Comparison of ENCODE assay signal across 13 cellular contexts in genomic region chr1:181554465-181554864, GRCh38.
DNase-seq lines count a peak whose midpoint lies in the region; ATAC-seq and TF ChIP-seq lines count a peak whose summit lies in the region.
"Had no signal": no experiment of that assay in that cellular context is flagged by ENCODE, and none has a peak within 500 bp of the region (broad histone marks: within the 10 kb centered on the region; RNA-seq: fewer than 3 reads in every experiment).

No MANE protein-coding gene starts in this region.

- ATAC-seq in aorta (ENCODE audit: low FRiP score): no peak
- ATAC-seq: CD8-positive, alpha-beta T cell had no signal

- intact Hi-C loops in head of caudate nucleus (cut with DNase I) (loop anchor here (10.0 kb wide), 1 partner anchor 70 kb away; the partner anchor contains the start of gene CACNA1E), aorta (cut with DNase I) (no loop called here)
- intact Hi-C loops in activated naive CD4-positive, alpha-beta T cell treated with anti-CD3 and anti-CD28 coated beads for 36 hours (cut with micrococcal nuclease): no loop called here

- peak; percentile 20 for DNase-seq in NCI-H82 (lab: John Stamatoyannopoulos, UW)
- no peak for DNase-seq in NCI-H82 treated with DMSO at 0.1 percent for 48 hours (lab: John Stamatoyannopoulos, UW; ENCODE audit: unreplicated experiment)
- peak in 32 of 42 donors; percentile 19 to 84 (median 52) for DNase-seq in head of caudate nucleus
- DNase-seq in retinal pigment epithelial cell (ENCODE audit: low read depth): peak; percentile 4
- no peak for DNase-seq in activated CD4-positive, alpha-beta T cell treated with anti-CD3 and anti-CD28 coated beads, Interleukin-2, amount 50 U/mL, for 48 hours
- DNase-seq in activated naive CD4-positive, alpha-beta T cell treated with anti-CD3 and anti-CD28 coated beads for 36 hours: no peak
- no peak for DNase-seq in aorta
- DNase-seq: CD8-positive, alpha-beta T cell; COR-L47; GF-D8 had no signal

- 40 to 43% methylated on average over 4 of the region's 4 CpGs for WGBS in aorta, 2 donors

- peaks cover 1% of the 10 kb centered on the region for H3K9me3 ChIP-seq in aorta (ENCODE audit: control insufficient read depth, low read length)
- H3K9me3 ChIP-seq: HAP-1 had no signal

- H3K9me3 Mint-ChIP-seq in activated naive CD4-positive, alpha-beta T cell treated with anti-CD3 and anti-CD28 coated beads for 36 hours: no peaks in the 10 kb centered on the region
- H3K9me3 Mint-ChIP-seq: CD8-positive, alpha-beta T cell had no signal

- H3K4me3 ChIP-seq in retinal pigment epithelial cell (ENCODE audit: low read length) (no peak overlapping the region), aorta (ENCODE audit: low read length in 2 of 2) (no peak overlapping the region)
- H3K4me3 ChIP-seq: HAP-1 had no signal

- no peak for TF ChIP-seq CTCF in retinal pigment epithelial cell (conservative IDR thresholded peaks at IDR 0.05; ENCODE audit: low read depth, low read length)

- H3K4me1 Mint-ChIP-seq in activated naive CD4-positive, alpha-beta T cell treated with anti-CD3 and anti-CD28 coated beads for 36 hours (ENCODE audit: low read depth): no peaks in the 10 kb centered on the region
- H3K4me1 Mint-ChIP-seq: CD14-positive monocyte had no signal

- CTCF ChIA-PET in activated naive CD4-positive, alpha-beta T cell treated with anti-CD3 and anti-CD28 coated beads for 36 hours (lab: Charles Lee): no interaction called here

- H3K27me3 ChIP-seq in aorta (ENCODE audit: control insufficient read depth in 1 of 2, insufficient read depth in 2 of 2, low read length in 1 of 2): peaks cover 0 to 1% of the 10 kb centered on the region in 2 donors

- peaks cover 11% of the 10 kb centered on the region for H3K27me3 Mint-ChIP-seq in activated naive CD4-positive, alpha-beta T cell treated with anti-CD3 and anti-CD28 coated beads for 36 hours (ENCODE audit: low read depth)

- H3K27ac Mint-ChIP-seq in activated naive CD4-positive, alpha-beta T cell treated with anti-CD3 and anti-CD28 coated beads for 36 hours: no peak overlapping the region
- H3K27ac Mint-ChIP-seq: CD14-positive monocyte; CD8-positive, alpha-beta T cell had no signal

- H3K4me1 ChIP-seq in aorta (ENCODE audit: control insufficient read depth in 1 of 2, insufficient read depth in 2 of 2, low read length in 2 of 2): no peaks in the 10 kb centered on the region
- H3K4me1 ChIP-seq: HAP-1 had no signal

- H3K27ac ChIP-seq in aorta (ENCODE audit: low read depth in 1 of 2, low read length in 2 of 2): no peak overlapping the region
- H3K27ac ChIP-seq: 22Rv1 had no signal

- no peaks in the 10 kb centered on the region for H3K36me3 ChIP-seq in aorta (ENCODE audit: control insufficient read depth in 1 of 2, insufficient read depth in 2 of 2, low read length in 1 of 2)
- H3K36me3 ChIP-seq: HAP-1 had no signal

- H3K4me3 Mint-ChIP-seq in activated naive CD4-positive, alpha-beta T cell treated with anti-CD3 and anti-CD28 coated beads for 36 hours: no peak overlapping the region
- H3K4me3 Mint-ChIP-seq: CD14-positive monocyte; CD8-positive, alpha-beta T cell had no signal

- no peaks in the 10 kb centered on the region for H3K36me3 Mint-ChIP-seq in activated naive CD4-positive, alpha-beta T cell treated with anti-CD3 and anti-CD28 coated beads for 36 hours (ENCODE audit: low read depth)
- H3K36me3 Mint-ChIP-seq: CD14-positive monocyte; CD8-positive, alpha-beta T cell had no signal

Comparison
In these comparisons a context has a peak if more than half of its experiments do, and no peak if none do; other contexts are left out.
1. DNase-seq: peak in NCI-H82 (single experiment), head of caudate nucleus (32 of 42) and retinal pigment epithelial cell (single experiment); none in NCI-H82 treated with DMSO at 0.1 percent for 48 hours (single experiment), activated CD4-positive, alpha-beta T cell treated with anti-CD3 and anti-CD28 coated beads, Interleukin-2, amount 50 U/mL, for 48 hours (0 of 2), activated naive CD4-positive, alpha-beta T cell treated with anti-CD3 and anti-CD28 coated beads for 36 hours (single experiment) and aorta (0 of 2).